In genomic region chr20:49846206-49846807, GRCh38 we compare ENCODE assay signal across 8 cellular contexts. TPM values are rescaled to one million over a fixed set of nuclear protein-coding genes. Genes with fewer than 3 reads are reported as not detected.
DNase-seq lines count a peak whose midpoint lies in the region; ATAC-seq, FAIRE-seq and TF ChIP-seq lines count a peak whose summit lies in the region.

No MANE protein-coding gene starts in this region.

- no peak overlapping the region for H2BK120ac ChIP-seq in H1 (replicated peaks; ENCODE audit: low read depth, low read length)

- TF ChIP-seq POLR2A in GM12891 (IDR thresholded peaks at IDR 0.05; ENCODE audit: low read depth, low read length) = no peak
- TF ChIP-seq POLR2A in H1 (IDR thresholded peaks at IDR 0.05; ENCODE audit: control extremely low read depth in 1 of 2, low read depth in 2 of 2, low read length in 2 of 2) = no peak
- no peak for TF ChIP-seq POLR2A in stomach (IDR thresholded peaks at IDR 0.05)

- no peak overlapping the region for H3K56ac ChIP-seq in H1 (replicated peaks; ENCODE audit: insufficient read length, low read depth, low read length)

- H2AFZ ChIP-seq in H1 (ENCODE audit: low read length) = no peak overlapping the region

- no peak overlapping the region for H4K91ac ChIP-seq in H1 (replicated peaks; ENCODE audit: insufficient read length, low read length)

- H3K4me2 ChIP-seq in H1 (ENCODE audit: insufficient read depth in 1 of 2, low read depth in 2 of 2, low read length in 2 of 2) = no peak overlapping the region

- peak; percentile 30 for TF ChIP-seq CTCF in AG04449 (IDR thresholded peaks at IDR 0.05; ENCODE audit: insufficient read depth, low read length, missing control alignments)
- TF ChIP-seq CTCF in activated B cell treated with CpG ODN at 0.5 μM for 24 hours (IDR thresholded peaks at IDR 0.05) = no peak
- TF ChIP-seq CTCF in H1 (IDR thresholded peaks at IDR 0.05; ENCODE audit: control extremely low read depth in 1 of 3, insufficient read depth in 1 of 3, low read depth in 1 of 3, low read length in 3 of 3) = peak in 2 of 3 experiments; percentile 60 to 64; a peak in 3 of 4 replicates
- TF ChIP-seq CTCF in stomach (IDR thresholded peaks at IDR 0.05) = peak in 5 of 7 experiments; percentile 23 to 66 (median 56)

- peaks cover 17% of the 10 kb centered on the region for H3K4me1 Mint-ChIP-seq in activated B cell treated with CpG ODN at 0.5 μM for 24 hours

- peaks cover 0 to 7% of the 10 kb centered on the region in 2 experiments; a peak in 1 of 4 replicates for H3K9me3 ChIP-seq in H1 (ENCODE audit: insufficient read depth in 2 of 2, low read depth in 1 of 2, low read length in 1 of 2)
- H3K9me3 ChIP-seq in stomach = peaks cover 0 to 5% (median 0%) of the 10 kb centered on the region in 4 donors

- peaks cover 0 to 5% (median 4%) of the 10 kb centered on the region in 4 experiments; a peak in 4 of 7 replicates for H3K4me1 ChIP-seq in H1 (replicated peaks in 1 of 4; ENCODE audit: control insufficient read depth in 3 of 4, insufficient read depth in 4 of 4, low read length in 3 of 4)
- H3K4me1 ChIP-seq in stomach = peaks cover 0 to 40% (median 9%) of the 10 kb centered on the region in 4 donors

- H3K4me3 Mint-ChIP-seq in activated B cell treated with CpG ODN at 0.5 μM for 24 hours = no peak overlapping the region

- H3K27ac ChIP-seq in H1 (ENCODE audit: low read depth, low read length) (no peak overlapping the region), stomach (no peak overlapping the region)

- H2BK15ac ChIP-seq in H1 (ENCODE audit: low read length) = no peak overlapping the region

- H4K8ac ChIP-seq in H1 (ENCODE audit: extremely low read depth, insufficient read depth, low read length) = no peak overlapping the region

- no peaks in the 10 kb centered on the region for H3K36me3 ChIP-seq in H1 (ENCODE audit: control insufficient read depth in 2 of 4, insufficient read depth in 4 of 4, low read length in 3 of 4)
- H3K36me3 ChIP-seq in stomach = peaks cover 15 to 60% (median 54%) of the 10 kb centered on the region in 4 donors

- H3K9me3 Mint-ChIP-seq in activated B cell treated with CpG ODN at 0.5 μM for 24 hours = peaks cover 4% of the 10 kb centered on the region

- no peaks in the 10 kb centered on the region for H3K23me2 ChIP-seq in H1 (ENCODE audit: low read depth, low read length)

- H2BK20ac ChIP-seq in H1 (ENCODE audit: low read length) = no peak overlapping the region

- peaks cover 62% of the 10 kb centered on the region for H3K36me3 Mint-ChIP-seq in activated B cell treated with CpG ODN at 0.5 μM for 24 hours (ENCODE audit: low read depth)

- H3K27me3 ChIP-seq in H1 (replicated peaks in 1 of 4; ENCODE audit: control insufficient read depth in 3 of 4, extremely low read depth in 1 of 4, insufficient read depth in 3 of 4, low read length in 3 of 4) = no peaks in the 10 kb centered on the region
- H3K27me3 ChIP-seq in stomach = no peaks in the 10 kb centered on the region

- no peak overlapping the region for H3K18ac ChIP-seq in H1 (ENCODE audit: extremely low read depth, low read length)

- H3K27me3 Mint-ChIP-seq in activated B cell treated with CpG ODN at 0.5 μM for 24 hours = no peaks in the 10 kb centered on the region

- no peak overlapping the region for H2AK5ac ChIP-seq in H1 (ENCODE audit: low read depth, low read length)

- no peak overlapping the region for H3K4ac ChIP-seq in H1 (replicated peaks; ENCODE audit: insufficient read length, low read depth, low read length)

- TF ChIP-seq EP300 in H1 (IDR thresholded peaks at IDR 0.05; ENCODE audit: borderline replicate concordance in 1 of 2, low read depth in 2 of 2, low read length in 2 of 2) (no peak), stomach (IDR thresholded peaks at IDR 0.05) (no peak)

- H3K9ac ChIP-seq in H1 (replicated peaks in 1 of 4; ENCODE audit: extremely low read depth in 1 of 4, low read depth in 3 of 4, low read length in 3 of 4) = no peak overlapping the region

- no peaks in the 10 kb centered on the region for H3K79me1 ChIP-seq in H1 (ENCODE audit: low read depth, low read length)

- no peaks in the 10 kb centered on the region for H4K20me1 ChIP-seq in H1 (replicated peaks in 1 of 2; ENCODE audit: control insufficient read depth in 1 of 2, insufficient read depth in 2 of 2, low read length in 2 of 2)

- ATAC-seq in activated B cell treated with CpG ODN at 0.5 μM for 24 hours (ENCODE audit: low read depth) (peak; percentile 82), HG03196 (IDR thresholded peaks at IDR 0.05; ENCODE audit: unreplicated experiment) (no peak)

- no peak overlapping the region for H2BK5ac ChIP-seq in H1 (ENCODE audit: low read depth, low read length)

- intact Hi-C loops in activated B cell treated with CpG ODN at 0.5 μM for 24 hours (cut with micrococcal nuclease) = loop anchor here (1.0 to 5.0 kb wide), 7 partner anchors 42 to 514 kb away; no protein-coding TSS in a partner anchor
- intact Hi-C loops in stomach (cut with DNase I; ENCODE audit: low total_unique reads) = no loop called here

- no peak overlapping the region for H4K5ac ChIP-seq in H1 (ENCODE audit: insufficient read length, low read depth, low read length)

- DNase-seq in AG04449 (ENCODE audit: low read depth, low spot score) (no peak), GM12891 (ENCODE audit: insufficient read length, low spot score) (peak; percentile 35), NCI-H2171 treated with DMSO at 0.1 percent for 48 hours (lab: John Stamatoyannopoulos, UW) (peak; percentile 54), activated B cell treated with CpG ODN at 0.5 μM for 24 hours (no peak), H1 (ENCODE audit: low read depth in 1 of 2, low spot score in 2 of 2) (no peak), mucosa of gallbladder (ENCODE audit: low spot score) (peak; percentile 47), stomach (peak; percentile 46)

- H2BK12ac ChIP-seq in H1 (ENCODE audit: low read depth, low read length) = no peak overlapping the region

- H3K79me2 ChIP-seq in H1 (ENCODE audit: control insufficient read depth in 1 of 2, insufficient read depth in 2 of 2, low read length in 2 of 2) = no peaks in the 10 kb centered on the region

- no peak overlapping the region for H3K14ac ChIP-seq in H1 (ENCODE audit: insufficient read length)

- CTCF ChIA-PET in AG04449 (lab: Yijun Ruan, JAX) = interaction anchor here (0.6 to 20.0 kb wide), 52 partner anchors 9 to 547 kb away, joined by 3 to 293 read pairs (median 5); partner anchors contain the start of gene SPATA2
- CTCF ChIA-PET in activated B cell treated with CpG ODN at 0.5 μM for 24 hours (lab: Charles Lee) = interaction anchor here (0.7 to 7.0 kb wide), 33 partner anchors 10 to 580 kb away, joined by 3 to 85 read pairs (median 4); partner anchors contain the start of gene SLC9A8
- CTCF ChIA-PET in H1 (lab: Charles Lee; ENCODE audit: partially characterized antibody) = interaction anchor here (0.6 to 7.8 kb wide), 56 partner anchors 10 to 516 kb away, joined by 3 to 72 read pairs (median 4); partner anchors contain the start of gene SLC9A8

- FAIRE-seq in GM12891 (lab: Jason Lieb, UNC) = no peak
- no peak for FAIRE-seq in H1 (lab: Jason Lieb, UNC)

- no peak overlapping the region for H3K27ac Mint-ChIP-seq in activated B cell treated with CpG ODN at 0.5 μM for 24 hours

- H3K23ac ChIP-seq in H1 (ENCODE audit: insufficient read length) = no peak overlapping the region

- H3K4me3 ChIP-seq in AG04449 (ENCODE audit: low read depth, low read length) = no peak overlapping the region
- H3K4me3 ChIP-seq in H1 (ENCODE audit: extremely low read depth in 1 of 4, insufficient read depth in 2 of 4, low read depth in 3 of 4, low read length in 4 of 4) = no peak overlapping the region
- no peak overlapping the region for H3K4me3 ChIP-seq in stomach

- POLR2A ChIA-PET in AG04449 (lab: Yijun Ruan, JAX) = interaction anchor here (0.7 kb wide), 1 partner anchor 251 kb away, joined by 4 read pairs; no protein-coding TSS in a partner anchor
- POLR2A ChIA-PET in activated B cell treated with CpG ODN at 0.5 μM for 24 hours (lab: Charles Lee) = interaction anchor here (0.6 to 1.6 kb wide), 12 partner anchors 13 to 567 kb away, joined by 3 to 6 read pairs (median 3); partner anchors contain the start of gene SLC9A8
- POLR2A ChIA-PET in H1 (lab: Charles Lee; ENCODE audit: partially characterized antibody) = no interaction called here

- WGBS in H1 (ENCODE audit: extremely low coverage in 1 of 2, insufficient coverage in 1 of 2, insufficient read length in 1 of 2, insufficient replicate concordance in 2 of 2, low coverage in 1 of 2, low lambda C conversion rate in 2 of 2, missing lambda C conversion rate in 1 of 2), 2 experiments = 71% methylated on average over 6 of the region's 6 CpGs; no CpG with 5 or more reads in 1 of the 2 experiments
- WGBS in stomach, 5 donors = 61 to 70% (median 64%) methylated on average over 6 of the region's 6 CpGs

- peak; percentile 77 to 79 for TF ChIP-seq RAD21 in H1 (IDR thresholded peaks at IDR 0.05 in 1 of 2, conservative IDR thresholded peaks at IDR 0.05 in 1 of 2; ENCODE audit: low read depth in 2 of 2, low read length in 2 of 2)

TF ChIP-seq in GM12891, 5 proteins besides CTCF, POLR2A, EP300 and RAD21:
- TF ChIP-seq PAX5 (IDR thresholded peaks at IDR 0.05; ENCODE audit: insufficient read depth, low read length, severe bottlenecking) = no peak
- no peak for TF ChIP-seq POU2F2 (IDR thresholded peaks at IDR 0.05; ENCODE audit: low read depth, low read length)
- no peak for TF ChIP-seq POLR2AphosphoS5 (IDR thresholded peaks at IDR 0.05; ENCODE audit: low read depth, low read length)
TF ChIP-seq in GM12891: peak in this region for 0.

TF ChIP-seq in H1, 55 proteins besides CTCF, POLR2A, EP300 and RAD21 (continues in another document):
- TF ChIP-seq MAX (IDR thresholded peaks at IDR 0.05) = no peak
- no peak for TF ChIP-seq CTBP2 (IDR thresholded peaks at IDR 0.05; ENCODE audit: borderline replicate concordance, insufficient read depth, insufficient read length, low read length)
- no peak for TF ChIP-seq FOSL1 (IDR thresholded peaks at IDR 0.05; ENCODE audit: insufficient read depth, low read depth, low read length)

RNA-seq across cellular contexts. Expression of gene SLC9A8, which starts 33.7 kb away (rescaled TPM):
- 5.8 TPM for polyA plus RNA-seq in GM12891 (2012; ENCODE audit: low read depth, missing spikeins)
- total RNA-seq in activated B cell treated with CpG ODN at 0.5 μM for 24 hours (49.2 and 65.7 TPM in 2 replicates), mucosa of gallbladder (9.7 TPM), stomach (10 to 100 TPM in 4 of 5 donors, 1 to 10 TPM in 1; 2.7 to 21.0 (median 17.2) TPM)
- 6.2 and 6.7 TPM in 2 replicates for total RNA-seq in H1 (2021; fragmentation: NEBNext Ultra II Directional; extraction: Animal tissue kit (Norgen Biotek cat#: 25700))
- polyA plus RNA-seq in H1 (2011; rRNA removed) (3.2 and 5.0 TPM in 2 replicates), stomach (1 to 10 TPM; 2.3 to 9.8 (median 2.7) TPM)
- polyA plus RNA-seq in H1 (2011; cell fraction: cytosol; rRNA removed) = 3.0 TPM
- polyA plus RNA-seq in H1 (2011; cell fraction: nucleus; rRNA removed) = 10.2 TPM
- 5.1 to 9.0 TPM (median 6.0 TPM) in 4 replicates for polyA plus RNA-seq in H1 (2012, experiment 1 of 2)
- 3.4 TPM for polyA plus RNA-seq in H1 (2012, experiment 2 of 2)
- 7.5 TPM for polyA plus RNA-seq in H1 (2013, experiment 1 of 2)
- polyA plus RNA-seq in H1 (2013, experiment 2 of 2) = 7.5 TPM
- 6.6 and 14.1 TPM in 2 replicates for polyA minus RNA-seq in H1 (2011; rRNA and poly(A)+ RNA removed)
- polyA minus RNA-seq in H1 (2011; cell fraction: cytosol; rRNA and poly(A)+ RNA removed) = 2.7 TPM
- 18.1 TPM for polyA minus RNA-seq in H1 (2011; cell fraction: nucleus; rRNA and poly(A)+ RNA removed)

Comparison
In these comparisons a context has a peak if more than half of its experiments do, and no peak if none do; other contexts are left out.
1. DNase-seq: peak in GM12891 (single experiment), NCI-H2171 treated with DMSO at 0.1 percent for 48 hours (single experiment), mucosa of gallbladder (single experiment) and stomach (single experiment); none in AG04449 (single experiment), activated B cell treated with CpG ODN at 0.5 μM for 24 hours (single experiment) and H1 (0 of 2).